ENCODE assay signal across 8 cellular contexts in the genomic region with DNA sequence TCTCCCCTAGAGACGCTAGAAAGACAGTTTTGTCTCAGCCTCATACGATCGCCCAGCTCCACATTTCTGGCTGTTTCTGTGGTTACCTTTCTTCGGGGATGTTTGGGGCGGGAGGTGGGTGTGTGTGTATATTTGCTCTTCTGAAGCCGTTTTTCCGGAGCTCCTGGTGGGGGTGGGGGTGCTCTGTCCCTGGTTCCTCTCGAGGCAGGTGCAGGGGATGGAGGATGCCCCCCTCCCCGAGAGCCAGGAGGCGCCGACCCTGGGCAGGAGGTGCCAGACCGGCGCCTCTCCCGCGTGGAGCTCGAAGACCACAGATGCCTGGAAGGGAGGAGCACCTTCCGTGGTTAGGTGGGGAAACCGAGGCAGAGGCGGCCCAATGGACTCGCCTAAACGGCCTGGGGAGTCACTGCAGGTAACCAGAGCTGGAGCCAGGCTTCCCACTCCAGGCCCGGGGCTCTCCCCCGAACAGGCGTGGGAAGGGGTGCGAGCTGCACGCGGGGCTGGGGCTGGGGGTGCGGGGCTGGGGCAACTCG. TPM values are rescaled to one million over a fixed set of nuclear protein-coding genes. Genes with fewer than 3 reads are reported as not detected.
DNase-seq lines count a peak whose midpoint lies in the region; ATAC-seq, FAIRE-seq and TF ChIP-seq lines count a peak whose summit lies in the region.

No MANE protein-coding gene starts in this region.

- no peak for TF ChIP-seq POLR2A in GM12892 (IDR thresholded peaks at IDR 0.05; ENCODE audit: low read depth, low read length)

- CTCF ChIA-PET in CD8-positive, alpha-beta memory T cell (lab: Charles Lee), result interaction anchor here (0.6 to 9.8 kb wide), 12 partner anchors 8 to 177 kb away, joined by 3 to 99 read pairs (median 4); no protein-coding TSS in a partner anchor

- H3K36me3 Mint-ChIP-seq in CD8-positive, alpha-beta memory T cell, result peaks cover 0 to 6% (median 0%) of the 10 kb centered on the region in 3 donors
- peaks cover 2% of the 10 kb centered on the region for H3K36me3 Mint-ChIP-seq in central memory CD8-positive, alpha-beta T cell (ENCODE audit: insufficient read depth)
- no peaks in the 10 kb centered on the region for H3K36me3 Mint-ChIP-seq in nephron (ENCODE audit: low read depth)

- H3K4me1 ChIP-seq in CD8-positive, alpha-beta memory T cell (ENCODE audit: insufficient read depth, low read length), result peaks cover 60% of the 10 kb centered on the region

- H3K4me3 Mint-ChIP-seq in CD8-positive, alpha-beta memory T cell, result peak overlapping the region; percentile 63 to 99 (median 73)
- H3K4me3 Mint-ChIP-seq in central memory CD8-positive, alpha-beta T cell, result peak overlapping the region; percentile 94
- peak overlapping the region; percentile 69 to 78 (median 78) for H3K4me3 Mint-ChIP-seq in nephron

- POLR2A ChIA-PET in CD8-positive, alpha-beta memory T cell (lab: Charles Lee), result interaction anchor here (0.5 to 3.8 kb wide), 7 partner anchors 9 to 146 kb away, joined by 3 to 52 read pairs (median 5); a partner anchor contains a TSS

- DNase-seq in CD8-positive, alpha-beta memory T cell, result peak in 1 of 5 donors; percentile 41
- DNase-seq in NCI-H1417 treated with DMSO at 0.1 percent for 48 hours (lab: John Stamatoyannopoulos, UW), result peak; percentile 59
- DNase-seq in central memory CD8-positive, alpha-beta T cell (ENCODE audit: low spot score in 2 of 2), result no peak
- DNase-seq in GM12892 (ENCODE audit: insufficient read length), result no peak
- DNase-seq in NOMO-1 treated with dmso at 0.1 percent for 144 hours (lab: John Stamatoyannopoulos, UW; ENCODE audit: unreplicated experiment), result no peak
- no peak for DNase-seq in A172 (ENCODE audit: low spot score)

- ATAC-seq in central memory CD8-positive, alpha-beta T cell (replicated peaks; ENCODE audit: extremely low read depth, poor library complexity, severe bottlenecking), result no peak
- no peak for ATAC-seq in HG03520 (IDR thresholded peaks at IDR 0.05; ENCODE audit: unreplicated experiment)

- peaks cover 58 to 78% (median 75%) of the 10 kb centered on the region in 3 donors for H3K4me1 Mint-ChIP-seq in CD8-positive, alpha-beta memory T cell
- H3K4me1 Mint-ChIP-seq in central memory CD8-positive, alpha-beta T cell, result peaks cover 53% of the 10 kb centered on the region
- peaks cover 4% of the 10 kb centered on the region for H3K4me1 Mint-ChIP-seq in nephron

- H3K27ac Mint-ChIP-seq in CD8-positive, alpha-beta memory T cell, result peak overlapping the region; percentile 62 to 92 (median 80)
- peak overlapping the region; percentile 16 for H3K27ac Mint-ChIP-seq in central memory CD8-positive, alpha-beta T cell (ENCODE audit: low read depth)
- H3K27ac Mint-ChIP-seq in nephron, result peak overlapping the region; percentile 12 to 87 (median 28)

- no peaks in the 10 kb centered on the region for H3K27me3 ChIP-seq in CD8-positive, alpha-beta memory T cell (ENCODE audit: insufficient read depth, low read length, poor library complexity, severe bottlenecking)

- no peaks in the 10 kb centered on the region for H3K9me3 ChIP-seq in CD8-positive, alpha-beta memory T cell (ENCODE audit: low read length)

- H3K9me3 Mint-ChIP-seq in CD8-positive, alpha-beta memory T cell, result no peaks in the 10 kb centered on the region
- no peaks in the 10 kb centered on the region for H3K9me3 Mint-ChIP-seq in central memory CD8-positive, alpha-beta T cell
- H3K9me3 Mint-ChIP-seq in nephron, result peaks cover 3% of the 10 kb centered on the region

- TF ChIP-seq CTCF in nephron (IDR thresholded peaks at IDR 0.05; ENCODE audit: unreplicated experiment in 3 of 3), result no peak

- H3K4me3 ChIP-seq in CD8-positive, alpha-beta memory T cell (ENCODE audit: low read length), result peak overlapping the region; percentile 40

- H3K27ac ChIP-seq in CD8-positive, alpha-beta memory T cell (ENCODE audit: low read depth, low read length), result peak overlapping the region; percentile 54

- FAIRE-seq in GM12892 (lab: Jason Lieb, UNC), result no peak

- peaks cover 0 to 2% of the 10 kb centered on the region in 2 donors for H3K27me3 Mint-ChIP-seq in CD8-positive, alpha-beta memory T cell
- H3K27me3 Mint-ChIP-seq in central memory CD8-positive, alpha-beta T cell, result no peaks in the 10 kb centered on the region
- H3K27me3 Mint-ChIP-seq in nephron (ENCODE audit: low read depth), result peaks cover 46% of the 10 kb centered on the region

- H3K36me3 ChIP-seq in CD8-positive, alpha-beta memory T cell (ENCODE audit: insufficient read depth, low read length), result no peaks in the 10 kb centered on the region

RNA-seq across cellular contexts. Expression of a gene that starts 0.7 kb away (rescaled TPM):
- 10 to 100 TPM; 44.1 to 47.6 TPM for total RNA-seq in CD8-positive, alpha-beta memory T cell
- polyA plus RNA-seq in CD8-positive, alpha-beta memory T cell, result 96.3 TPM
- 4.1 TPM for polyA plus RNA-seq in GM12892 (2012; ENCODE audit: missing spikeins)
- total RNA-seq in A172 (2014; rRNA removed; shearing (Covaris generic)), result 101 and 102 TPM in 2 replicates

Comparison
In these comparisons a context has a peak if more than half of its experiments do, and no peak if none do; other contexts are left out.
1. H3K27ac Mint-ChIP-seq: peak in every context shown above with its lines; median percentile 80 in CD8-positive, alpha-beta memory T cell; 28 in nephron; 16 in central memory CD8-positive, alpha-beta T cell.